In genomic region chr19:14775855-14776254, GRCh38 we compare ENCODE assay signal across 9 cellular contexts. TPM values are rescaled to one million over a fixed set of nuclear protein-coding genes. Genes with fewer than 3 reads are reported as not detected.
A peak's percentile ranks its signal among the peaks of the same experiment; 100 is the strongest.
DNase-seq lines count a peak whose midpoint lies in the region; ATAC-seq and TF ChIP-seq lines count a peak whose summit lies in the region.
"Had no signal": no experiment of that assay in that cellular context is flagged by ENCODE, and none has a peak within 500 bp of the region (broad histone marks: within the 10 kb centered on the region; RNA-seq: fewer than 3 reads in every experiment).

No MANE protein-coding gene starts in this region.

- peak; percentile 9 for DNase-seq in stimulated activated CD4-positive, alpha-beta T cell treated with anti-CD3 and anti-CD28 coated beads, Interleukin-4, amount 100 ng/mL, for 24 hours
- DNase-seq in stimulated activated CD4-positive, alpha-beta T cell treated with anti-CD3 and anti-CD28 coated beads, Interleukin-2, amount 100 ng/mL, for 48 hours = no peak
- DNase-seq in activated T-helper 1 cell treated with anti-CD3 and anti-CD28 coated beads, Interleukin-12 subunit alpha, Interleukin-12 subunit beta, Interleukin-2, Interleukin-4 antibody, amounts not matched to agents 30 ng/mL and 10 ng/mL and 1 ng/mL, durations not matched to agents 14 hours and 24 hours and 36 hours (ENCODE audit: low spot score) = no peak
- DNase-seq in left lung (peak; percentile 64 to 93), HK-2 (ENCODE audit: unreplicated experiment) (no peak), DMS79 treated with DMSO at 0.1 percent for 48 hours (lab: John Stamatoyannopoulos, UW) (no peak)

- H3K4me1 Mint-ChIP-seq in activated T-helper 1 cell treated with anti-CD3 and anti-CD28 coated beads, Interleukin-12 subunit alpha, Interleukin-12 subunit beta, Interleukin-2, Interleukin-4 antibody, amounts not matched to agents 30 ng/mL and 10 ng/mL and 1 ng/mL, durations not matched to agents 14 hours and 24 hours and 36 hours (ENCODE audit: low read depth) = no peaks in the 10 kb centered on the region

- H3K9me3 Mint-ChIP-seq in activated T-helper 1 cell treated with anti-CD3 and anti-CD28 coated beads, Interleukin-12 subunit alpha, Interleukin-12 subunit beta, Interleukin-2, Interleukin-4 antibody, amounts not matched to agents 30 ng/mL and 10 ng/mL and 1 ng/mL, durations not matched to agents 14 hours and 24 hours and 36 hours = no peaks in the 10 kb centered on the region

- H3K36me3 ChIP-seq in left lung = peaks cover 0 to 29% of the 10 kb centered on the region in 2 donors

- peak overlapping the region in 1 of 2 donors; percentile 83 for H3K27ac ChIP-seq in left lung
- H3K27ac ChIP-seq: foreskin keratinocyte had no signal

- H3K4me3 Mint-ChIP-seq in activated T-helper 1 cell treated with anti-CD3 and anti-CD28 coated beads, Interleukin-12 subunit alpha, Interleukin-12 subunit beta, Interleukin-2, Interleukin-4 antibody, amounts not matched to agents 30 ng/mL and 10 ng/mL and 1 ng/mL, durations not matched to agents 14 hours and 24 hours and 36 hours = peak overlapping the region; percentile 23

- H3K27me3 Mint-ChIP-seq in activated T-helper 1 cell treated with anti-CD3 and anti-CD28 coated beads, Interleukin-12 subunit alpha, Interleukin-12 subunit beta, Interleukin-2, Interleukin-4 antibody, amounts not matched to agents 30 ng/mL and 10 ng/mL and 1 ng/mL, durations not matched to agents 14 hours and 24 hours and 36 hours (ENCODE audit: insufficient read depth) = peaks cover 18% of the 10 kb centered on the region

- TF ChIP-seq CTCF in left lung (IDR thresholded peaks at IDR 0.05) = no peak

- no peaks in the 10 kb centered on the region for H3K9me3 ChIP-seq in left lung

- H3K36me3 Mint-ChIP-seq in activated T-helper 1 cell treated with anti-CD3 and anti-CD28 coated beads, Interleukin-12 subunit alpha, Interleukin-12 subunit beta, Interleukin-2, Interleukin-4 antibody, amounts not matched to agents 30 ng/mL and 10 ng/mL and 1 ng/mL, durations not matched to agents 14 hours and 24 hours and 36 hours (ENCODE audit: low read depth) = no peaks in the 10 kb centered on the region

- peak; percentile 47 for ATAC-seq in left lung
- ATAC-seq in HG03432 (IDR thresholded peaks at IDR 0.05; ENCODE audit: unreplicated experiment) = no peak
- no peak for ATAC-seq in GM19035 (IDR thresholded peaks at IDR 0.05; ENCODE audit: unreplicated experiment)

- intact Hi-C loops in activated T-helper 1 cell treated with anti-CD3 and anti-CD28 coated beads, Interleukin-12 subunit alpha, Interleukin-12 subunit beta, Interleukin-2, Interleukin-4 antibody, amounts not matched to agents 30 ng/mL and 10 ng/mL and 1 ng/mL, durations not matched to agents 14 hours and 24 hours and 36 hours (cut with micrococcal nuclease) = no loop called here
- intact Hi-C loops in left lung (cut with DNase I) = no loop called here

- H3K4me1 ChIP-seq in left lung = peaks cover 0 to 20% of the 10 kb centered on the region in 2 donors
- H3K4me1 ChIP-seq: foreskin keratinocyte had no signal

- H3K27me3 ChIP-seq in left lung = peaks cover 0 to 71% of the 10 kb centered on the region in 2 donors
- H3K27me3 ChIP-seq: foreskin keratinocyte had no signal

- no peak overlapping the region for H3K27ac Mint-ChIP-seq in activated T-helper 1 cell treated with anti-CD3 and anti-CD28 coated beads, Interleukin-12 subunit alpha, Interleukin-12 subunit beta, Interleukin-2, Interleukin-4 antibody, amounts not matched to agents 30 ng/mL and 10 ng/mL and 1 ng/mL, durations not matched to agents 14 hours and 24 hours and 36 hours

- peak overlapping the region; percentile 15 to 66 for H3K4me3 ChIP-seq in left lung

RNA-seq across cellular contexts. Expression of gene ADGRE2, which starts 2.5 kb away (rescaled TPM):
- 1.3 and 2.2 TPM in 2 replicates for total RNA-seq in activated T-helper 1 cell treated with anti-CD3 and anti-CD28 coated beads, Interleukin-12 subunit alpha, Interleukin-12 subunit beta, Interleukin-2, Interleukin-4 antibody, amounts not matched to agents 30 ng/mL and 10 ng/mL and 1 ng/mL, durations not matched to agents 14 hours and 24 hours and 36 hours
- total RNA-seq in left lung = 10 to 100 TPM in 1 of 2 donors, 1 to 10 TPM in 1; 4.7 to 32.0 TPM

RNA-seq across cellular contexts. Expression of gene OR7A5, which starts 59.1 kb away (rescaled TPM):
- not detected in 2 replicates for total RNA-seq in activated T-helper 1 cell treated with anti-CD3 and anti-CD28 coated beads, Interleukin-12 subunit alpha, Interleukin-12 subunit beta, Interleukin-2, Interleukin-4 antibody, amounts not matched to agents 30 ng/mL and 10 ng/mL and 1 ng/mL, durations not matched to agents 14 hours and 24 hours and 36 hours
- total RNA-seq in left lung = not detected
- total RNA-seq: foreskin keratinocyte had no signal

RNA-seq across cellular contexts. Expression of gene OR7C1, which starts 59.1 kb away (rescaled TPM):
- not detected in 2 replicates for total RNA-seq in activated T-helper 1 cell treated with anti-CD3 and anti-CD28 coated beads, Interleukin-12 subunit alpha, Interleukin-12 subunit beta, Interleukin-2, Interleukin-4 antibody, amounts not matched to agents 30 ng/mL and 10 ng/mL and 1 ng/mL, durations not matched to agents 14 hours and 24 hours and 36 hours
- under 1 TPM in 1 of 2 donors, not detected in 1; 0.15 TPM for total RNA-seq in left lung
- total RNA-seq: foreskin keratinocyte had no signal

Comparison
In these comparisons a context has a peak if more than half of its experiments do, and no peak if none do; other contexts are left out.
1. DNase-seq: peak in stimulated activated CD4-positive, alpha-beta T cell treated with anti-CD3 and anti-CD28 coated beads, Interleukin-4, amount 100 ng/mL, for 24 hours (single experiment) and left lung (2 of 2); none in stimulated activated CD4-positive, alpha-beta T cell treated with anti-CD3 and anti-CD28 coated beads, Interleukin-2, amount 100 ng/mL, for 48 hours (0 of 2), activated T-helper 1 cell treated with anti-CD3 and anti-CD28 coated beads, Interleukin-12 subunit alpha, Interleukin-12 subunit beta, Interleukin-2, Interleukin-4 antibody, amounts not matched to agents 30 ng/mL and 10 ng/mL and 1 ng/mL, durations not matched to agents 14 hours and 24 hours and 36 hours (single experiment), HK-2 (single experiment) and DMS79 treated with DMSO at 0.1 percent for 48 hours (single experiment).